ENCODE assay signal across 16 cellular contexts in the genomic region with DNA sequence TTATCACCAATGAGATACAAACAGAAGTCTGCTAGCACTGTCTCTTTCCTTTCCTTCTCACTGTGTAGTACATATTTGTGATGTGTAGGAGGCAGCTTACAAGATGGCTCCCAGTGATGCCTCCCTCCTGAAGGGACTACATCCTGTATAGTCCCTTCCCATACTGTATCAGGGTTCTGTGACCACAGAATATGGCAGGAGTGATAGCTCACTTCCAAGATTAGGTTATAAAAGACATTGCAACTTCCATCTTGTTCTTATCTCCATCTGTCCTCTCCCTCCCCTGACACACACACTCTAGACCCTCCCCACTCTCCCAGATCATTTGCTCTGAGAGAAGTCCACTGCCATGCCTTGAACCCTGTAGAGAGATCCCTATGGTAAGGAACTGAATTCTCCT. TPM values are rescaled to one million over a fixed set of nuclear protein-coding genes. Genes with fewer than 3 reads are reported as not detected.
A peak's percentile ranks its signal among the peaks of the same experiment; 100 is the strongest.
DNase-seq lines count a peak whose midpoint lies in the region; ATAC-seq, FAIRE-seq and TF ChIP-seq lines count a peak whose summit lies in the region.
"Had no signal": no experiment of that assay in that cellular context is flagged by ENCODE, and none has a peak within 500 bp of the region (broad histone marks: within the 10 kb centered on the region; RNA-seq: fewer than 3 reads in every experiment).

No MANE protein-coding gene starts in this region.

- H3K4me1 ChIP-seq in tibial artery, result peaks cover 0 to 73% (median 9%) of the 10 kb centered on the region in 4 donors
- H3K4me1 ChIP-seq: SJCRH30 had no signal

- H3K9me3 Mint-ChIP-seq in naive thymus-derived CD8-positive, alpha-beta T cell, result no peaks in the 10 kb centered on the region
- no peaks in the 10 kb centered on the region for H3K9me3 Mint-ChIP-seq in CD4-positive, alpha-beta T cell
- H3K9me3 Mint-ChIP-seq: HFFc6 had no signal

- intact Hi-C loops in tibial artery (cut with DNase I; ENCODE audit: low total_unique reads), result no loop called here
- intact Hi-C loops in CD4-positive, alpha-beta T cell (cut with DNase I, micrococcal nuclease), result loop anchor here in 1 of 2 experiments (5.0 kb wide), 1 partner anchor 34 kb away; no protein-coding TSS in a partner anchor

- H3K4me1 Mint-ChIP-seq in T-helper 17 cell, result peaks cover 36% of the 10 kb centered on the region
- peaks cover 11 to 45% (median 31%) of the 10 kb centered on the region in 4 donors for H3K4me1 Mint-ChIP-seq in naive thymus-derived CD8-positive, alpha-beta T cell
- H3K4me1 Mint-ChIP-seq in CD4-positive, alpha-beta T cell (ENCODE audit: low read depth), result peaks cover 43% of the 10 kb centered on the region

- no peak for FAIRE-seq in urothelium cell line (lab: Jason Lieb, UNC)
- FAIRE-seq: H54 had no signal

- no peaks in the 10 kb centered on the region for H3K36me3 ChIP-seq in tibial artery
- H3K36me3 ChIP-seq: SJCRH30 had no signal

- peaks cover 11% of the 10 kb centered on the region for H3K36me3 Mint-ChIP-seq in T-helper 17 cell (ENCODE audit: low read depth)
- peaks cover 0 to 3% (median 2%) of the 10 kb centered on the region in 3 donors for H3K36me3 Mint-ChIP-seq in naive thymus-derived CD8-positive, alpha-beta T cell
- no peaks in the 10 kb centered on the region for H3K36me3 Mint-ChIP-seq in CD4-positive, alpha-beta T cell (ENCODE audit: low read depth)

- ATAC-seq in T-helper 17 cell, result no peak
- ATAC-seq in naive thymus-derived CD8-positive, alpha-beta T cell, result no peak
- ATAC-seq in CD4-positive, alpha-beta T cell (ENCODE audit: poor library complexity), result no peak

- no peaks in the 10 kb centered on the region for H3K27me3 Mint-ChIP-seq in T-helper 17 cell
- H3K27me3 Mint-ChIP-seq in naive thymus-derived CD8-positive, alpha-beta T cell, result no peaks in the 10 kb centered on the region
- H3K27me3 Mint-ChIP-seq in CD4-positive, alpha-beta T cell, result no peaks in the 10 kb centered on the region

- DNase-seq in DMS 273 (lab: John Stamatoyannopoulos, UW; ENCODE audit: unreplicated experiment) (peak; percentile 37), DMS 273 treated with DMSO at 0.1 percent for 48 hours (lab: John Stamatoyannopoulos, UW) (no peak), T-helper 17 cell (no peak), tibial artery (no peak), urothelium cell line (ENCODE audit: low spot score) (no peak)
- DNase-seq in naive thymus-derived CD8-positive, alpha-beta T cell, result no peak
- no peak for DNase-seq in stimulated activated CD4-positive, alpha-beta T cell treated with anti-CD3 and anti-CD28 coated beads, Interleukin-4, amount 100 ng/mL, for 1 hour
- no peak for DNase-seq in CD4-positive, alpha-beta T cell
- DNase-seq: DMS53, NCI-H1105 treated with DMSO at 0.1 percent for 48 hours, NCI-H1694 treated with DMSO at 0.1 percent for 48 hours, NCI-H510A, SJCRH30 had no signal

- peak overlapping the region; percentile 85 for H3K27ac Mint-ChIP-seq in T-helper 17 cell
- peak overlapping the region in 7 of 10 donors; percentile 13 to 77 (median 54) for H3K27ac Mint-ChIP-seq in naive thymus-derived CD8-positive, alpha-beta T cell
- H3K27ac Mint-ChIP-seq in CD4-positive, alpha-beta T cell, result no peak overlapping the region

- TF ChIP-seq CTCF in tibial artery (IDR thresholded peaks at IDR 0.05), result no peak
- no peak for TF ChIP-seq CTCF in CD4-positive, alpha-beta T cell (IDR thresholded peaks at IDR 0.05)

- CTCF ChIA-PET in CD4-positive, alpha-beta T cell (lab: Charles Lee), result interaction anchor here (0.9 kb wide), 1 partner anchor 20 kb away, joined by 3 read pairs; no protein-coding TSS in a partner anchor

- no peaks in the 10 kb centered on the region for H3K9me3 ChIP-seq in T-helper 17 cell (ENCODE audit: control insufficient read depth, low read length, poor library complexity, severe bottlenecking)
- H3K9me3 ChIP-seq in tibial artery, result no peaks in the 10 kb centered on the region
- H3K9me3 ChIP-seq in CD4-positive, alpha-beta T cell (ENCODE audit: control insufficient read depth, low read length), result no peaks in the 10 kb centered on the region
- H3K9me3 ChIP-seq: SJCRH30 had no signal

- no peak overlapping the region for H3K4me3 Mint-ChIP-seq in T-helper 17 cell
- H3K4me3 Mint-ChIP-seq in naive thymus-derived CD8-positive, alpha-beta T cell, result no peak overlapping the region
- no peak overlapping the region for H3K4me3 Mint-ChIP-seq in CD4-positive, alpha-beta T cell
- H3K4me3 Mint-ChIP-seq: HFFc6 had no signal

- H3K27me3 ChIP-seq in tibial artery, result no peaks in the 10 kb centered on the region
- no peaks in the 10 kb centered on the region for H3K27me3 ChIP-seq in CD4-positive, alpha-beta T cell (ENCODE audit: control insufficient read depth, insufficient read depth, low read length)
- H3K27me3 ChIP-seq: SJCRH30 had no signal

- POLR2A ChIA-PET in naive thymus-derived CD8-positive, alpha-beta T cell (lab: Charles Lee), result interaction anchor here (0.5 to 0.8 kb wide), 3 partner anchors 43 to 1173 kb away, joined by 3 to 4 read pairs (median 3); no protein-coding TSS in a partner anchor
- POLR2A ChIA-PET in CD4-positive, alpha-beta T cell (lab: Charles Lee), result no interaction called here

- H3K27ac ChIP-seq in tibial artery, result peak overlapping the region; percentile 23 to 55
- no peak overlapping the region for H3K27ac ChIP-seq in CD4-positive, alpha-beta T cell (ENCODE audit: low read depth, low read length)
- H3K27ac ChIP-seq: 22Rv1, SJCRH30 had no signal

- H3K4me3 ChIP-seq in tibial artery, result no peak overlapping the region
- H3K4me3 ChIP-seq: SJCRH30 had no signal

RNA-seq across cellular contexts. Expression of a gene that starts 38.0 kb away (rescaled TPM):
- 10 to 100 TPM; 69.6 to 97.3 TPM for total RNA-seq in T-helper 17 cell
- total RNA-seq in naive thymus-derived CD8-positive, alpha-beta T cell, result 10 to 100 TPM; 35.0 to 38.3 TPM
- polyA plus RNA-seq in naive thymus-derived CD8-positive, alpha-beta T cell, result 10 to 100 TPM in 2 of 3 donors, 1 to 10 TPM in 1; 10.0 to 21.4 (median 19.4) TPM
- 10 to 100 TPM; 95.9 to 98.3 TPM for total RNA-seq in CD4-positive, alpha-beta T cell

RNA-seq across cellular contexts. Expression of a gene that starts 38.6 kb away (rescaled TPM):
- 1 to 10 TPM; 4.6 to 9.7 TPM for total RNA-seq in T-helper 17 cell
- 1 to 10 TPM; 7.0 to 8.3 TPM for total RNA-seq in naive thymus-derived CD8-positive, alpha-beta T cell
- polyA plus RNA-seq in naive thymus-derived CD8-positive, alpha-beta T cell, result 1 to 10 TPM; 5.4 to 9.5 (median 6.2) TPM
- total RNA-seq in CD4-positive, alpha-beta T cell, result 1 to 10 TPM; 3.8 to 4.8 TPM
